ENCODE assay signal across 1 cellular context in the genomic region with DNA sequence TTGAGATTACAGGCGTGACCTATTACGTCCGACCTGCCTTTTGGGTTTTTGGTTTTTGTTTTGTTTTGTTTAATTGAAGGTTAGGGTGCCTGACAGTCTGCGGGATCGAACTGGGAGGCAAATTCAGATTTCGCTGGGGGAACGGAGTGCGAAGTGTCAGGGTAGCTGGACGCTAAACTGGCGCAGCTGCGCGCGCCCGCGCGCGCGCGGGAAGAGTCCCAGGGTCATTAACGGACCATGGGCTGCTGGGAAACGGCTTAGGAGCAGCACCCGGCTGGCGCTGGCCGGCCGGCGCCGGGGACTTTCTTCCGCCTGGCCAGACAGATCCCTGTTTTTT.
TF ChIP-seq lines count a peak whose summit lies in the region.

No MANE protein-coding gene starts in this region.

TF ChIP-seq in HepG2, 621 proteins besides CTCF, POLR2A, EP300 and RAD21 (continued from another document):
- TF ChIP-seq, protein P1, sequence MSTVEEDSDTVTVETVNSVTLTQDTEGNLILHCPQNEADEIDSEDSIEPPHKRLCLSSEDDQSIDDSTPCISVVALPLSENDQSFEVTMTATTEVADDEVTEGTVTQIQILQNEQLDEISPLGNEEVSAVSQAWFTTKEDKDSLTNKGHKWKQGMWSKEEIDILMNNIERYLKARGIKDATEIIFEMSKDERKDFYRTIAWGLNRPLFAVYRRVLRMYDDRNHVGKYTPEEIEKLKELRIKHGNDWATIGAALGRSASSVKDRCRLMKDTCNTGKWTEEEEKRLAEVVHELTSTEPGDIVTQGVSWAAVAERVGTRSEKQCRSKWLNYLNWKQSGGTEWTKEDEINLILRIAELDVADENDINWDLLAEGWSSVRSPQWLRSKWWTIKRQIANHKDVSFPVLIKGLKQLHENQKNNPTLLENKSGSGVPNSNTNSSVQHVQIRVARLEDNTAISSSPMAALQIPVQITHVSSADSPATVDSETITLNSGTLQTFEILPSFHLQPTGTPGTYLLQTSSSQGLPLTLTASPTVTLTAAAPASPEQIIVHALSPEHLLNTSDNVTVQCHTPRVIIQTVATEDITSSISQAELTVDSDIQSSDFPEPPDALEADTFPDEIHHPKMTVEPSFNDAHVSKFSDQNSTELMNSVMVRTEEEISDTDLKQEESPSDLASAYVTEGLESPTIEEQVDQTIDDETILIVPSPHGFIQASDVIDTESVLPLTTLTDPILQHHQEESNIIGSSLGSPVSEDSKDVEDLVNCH (CRISPR knock-in tag; IDR thresholded peaks at IDR 0.05) = no peak
- TF ChIP-seq, protein P2, sequence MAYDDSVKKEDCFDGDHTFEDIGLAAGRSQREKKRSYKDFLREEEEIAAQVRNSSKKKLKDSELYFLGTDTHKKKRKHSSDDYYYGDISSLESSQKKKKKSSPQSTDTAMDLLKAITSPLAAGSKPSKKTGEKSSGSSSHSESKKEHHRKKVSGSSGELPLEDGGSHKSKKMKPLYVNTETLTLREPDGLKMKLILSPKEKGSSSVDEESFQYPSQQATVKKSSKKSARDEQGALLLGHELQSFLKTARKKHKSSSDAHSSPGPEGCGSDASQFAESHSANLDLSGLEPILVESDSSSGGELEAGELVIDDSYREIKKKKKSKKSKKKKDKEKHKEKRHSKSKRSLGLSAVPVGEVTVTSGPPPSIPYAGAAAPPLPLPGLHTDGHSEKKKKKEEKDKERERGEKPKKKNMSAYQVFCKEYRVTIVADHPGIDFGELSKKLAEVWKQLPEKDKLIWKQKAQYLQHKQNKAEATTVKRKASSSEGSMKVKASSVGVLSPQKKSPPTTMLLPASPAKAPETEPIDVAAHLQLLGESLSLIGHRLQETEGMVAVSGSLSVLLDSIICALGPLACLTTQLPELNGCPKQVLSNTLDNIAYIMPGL (CRISPR knock-in tag; IDR thresholded peaks at IDR 0.05; ENCODE audit: borderline replicate concordance in 1 of 2, low read depth in 1 of 2) = 0 out of 4 replicates have a peak, but pooled peaks of 1 of the 2 experiments have one; percentile 61
- TF ChIP-seq MTF2 (CRISPR knock-in tag; IDR thresholded peaks at IDR 0.05; ENCODE audit: borderline replicate concordance) = no peak
- peak; percentile 32; the same call in 1 of the 2 replicates for TF ChIP-seq RARA (CRISPR knock-in tag; IDR thresholded peaks at IDR 0.05)
- TF ChIP-seq ARNT2 (CRISPR knock-in tag; IDR thresholded peaks at IDR 0.05; ENCODE audit: low read depth) = peak; percentile 63; the same call in 1 of the 2 replicates
- peak; percentile 58; the same call in 1 of the 2 replicates for TF ChIP-seq NCOR1 (IDR thresholded peaks at IDR 0.05; ENCODE audit: borderline replicate concordance, low read length)
- TF ChIP-seq, protein P3, sequence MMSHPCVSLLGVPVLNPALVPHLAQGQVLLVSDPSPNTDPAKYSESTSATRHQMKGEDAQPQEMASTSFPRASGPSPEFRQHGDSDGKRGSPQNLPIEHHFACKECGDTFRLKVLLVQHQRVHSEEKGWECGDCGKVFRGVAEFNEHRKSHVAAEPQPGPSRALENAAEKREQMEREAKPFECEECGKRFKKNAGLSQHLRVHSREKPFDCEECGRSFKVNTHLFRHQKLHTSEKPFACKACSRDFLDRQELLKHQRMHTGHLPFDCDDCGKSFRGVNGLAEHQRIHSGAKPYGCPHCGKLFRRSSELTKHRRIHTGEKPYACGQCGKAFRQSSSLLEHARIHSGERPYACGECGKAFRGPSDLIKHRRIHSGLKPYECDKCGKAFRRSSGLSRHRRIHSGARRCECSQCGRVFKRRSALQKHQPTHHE (CRISPR knock-in tag; IDR thresholded peaks at IDR 0.05; ENCODE audit: borderline replicate concordance) = 0 out of 2 replicates have a peak, but pooled peaks have one; percentile 14
- TF ChIP-seq BRCA1 (CRISPR knock-in tag; IDR thresholded peaks at IDR 0.05) = peak; percentile 37; the same call in 1 of the 2 replicates
- TF ChIP-seq, protein P4, sequence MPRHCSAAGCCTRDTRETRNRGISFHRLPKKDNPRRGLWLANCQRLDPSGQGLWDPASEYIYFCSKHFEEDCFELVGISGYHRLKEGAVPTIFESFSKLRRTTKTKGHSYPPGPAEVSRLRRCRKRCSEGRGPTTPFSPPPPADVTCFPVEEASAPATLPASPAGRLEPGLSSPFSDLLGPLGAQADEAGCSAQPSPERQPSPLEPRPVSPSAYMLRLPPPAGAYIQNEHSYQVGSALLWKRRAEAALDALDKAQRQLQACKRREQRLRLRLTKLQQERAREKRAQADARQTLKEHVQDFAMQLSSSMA (CRISPR knock-in tag; IDR thresholded peaks at IDR 0.05) = peak; percentile 40; the same call in 1 of the 2 replicates
- no peak for TF ChIP-seq ZNF562 (CRISPR knock-in tag; IDR thresholded peaks at IDR 0.05; ENCODE audit: borderline replicate concordance)
- TF ChIP-seq ESRRA (CRISPR knock-in tag; IDR thresholded peaks at IDR 0.05; ENCODE audit: low read depth) = no peak
- TF ChIP-seq ZKSCAN1 (IDR thresholded peaks at IDR 0.05; ENCODE audit: low read length) = 0 out of 2 replicates have a peak, but pooled peaks have one; percentile 8
- TF ChIP-seq, protein P5, sequence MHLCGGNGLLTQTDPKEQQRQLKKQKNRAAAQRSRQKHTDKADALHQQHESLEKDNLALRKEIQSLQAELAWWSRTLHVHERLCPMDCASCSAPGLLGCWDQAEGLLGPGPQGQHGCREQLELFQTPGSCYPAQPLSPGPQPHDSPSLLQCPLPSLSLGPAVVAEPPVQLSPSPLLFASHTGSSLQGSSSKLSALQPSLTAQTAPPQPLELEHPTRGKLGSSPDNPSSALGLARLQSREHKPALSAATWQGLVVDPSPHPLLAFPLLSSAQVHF (CRISPR knock-in tag; IDR thresholded peaks at IDR 0.05) = no peak
- TF ChIP-seq ZNF670 (CRISPR knock-in tag; IDR thresholded peaks at IDR 0.05; ENCODE audit: borderline replicate concordance) = 0 out of 2 replicates have a peak, but pooled peaks have one; percentile 11
- TF ChIP-seq ZNF766 (CRISPR knock-in tag; IDR thresholded peaks at IDR 0.05; ENCODE audit: borderline replicate concordance) = peak; percentile 75; the same call in 1 of the 2 replicates
- TF ChIP-seq ZMYM2 (CRISPR knock-in tag; IDR thresholded peaks at IDR 0.05) = peak; percentile 82
- peak; percentile 87 for TF ChIP-seq ZFX (CRISPR knock-in tag; IDR thresholded peaks at IDR 0.05; ENCODE audit: low read depth)
- TF ChIP-seq, protein P6, sequence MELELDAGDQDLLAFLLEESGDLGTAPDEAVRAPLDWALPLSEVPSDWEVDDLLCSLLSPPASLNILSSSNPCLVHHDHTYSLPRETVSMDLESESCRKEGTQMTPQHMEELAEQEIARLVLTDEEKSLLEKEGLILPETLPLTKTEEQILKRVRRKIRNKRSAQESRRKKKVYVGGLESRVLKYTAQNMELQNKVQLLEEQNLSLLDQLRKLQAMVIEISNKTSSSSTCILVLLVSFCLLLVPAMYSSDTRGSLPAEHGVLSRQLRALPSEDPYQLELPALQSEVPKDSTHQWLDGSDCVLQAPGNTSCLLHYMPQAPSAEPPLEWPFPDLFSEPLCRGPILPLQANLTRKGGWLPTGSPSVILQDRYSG (CRISPR knock-in tag; IDR thresholded peaks at IDR 0.05) = peak; percentile 65; the same call in 1 of the 2 replicates
- TF ChIP-seq, protein P7, sequence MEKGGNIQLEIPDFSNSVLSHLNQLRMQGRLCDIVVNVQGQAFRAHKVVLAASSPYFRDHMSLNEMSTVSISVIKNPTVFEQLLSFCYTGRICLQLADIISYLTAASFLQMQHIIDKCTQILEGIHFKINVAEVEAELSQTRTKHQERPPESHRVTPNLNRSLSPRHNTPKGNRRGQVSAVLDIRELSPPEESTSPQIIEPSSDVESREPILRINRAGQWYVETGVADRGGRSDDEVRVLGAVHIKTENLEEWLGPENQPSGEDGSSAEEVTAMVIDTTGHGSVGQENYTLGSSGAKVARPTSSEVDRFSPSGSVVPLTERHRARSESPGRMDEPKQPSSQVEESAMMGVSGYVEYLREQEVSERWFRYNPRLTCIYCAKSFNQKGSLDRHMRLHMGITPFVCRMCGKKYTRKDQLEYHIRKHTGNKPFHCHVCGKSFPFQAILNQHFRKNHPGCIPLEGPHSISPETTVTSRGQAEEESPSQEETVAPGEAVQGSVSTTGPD (CRISPR knock-in tag; IDR thresholded peaks at IDR 0.05) = 0 out of 2 replicates have a peak, but pooled peaks have one; percentile 33
- no peak for TF ChIP-seq ZFP36 (IDR thresholded peaks at IDR 0.05; ENCODE audit: borderline replicate concordance, low read depth, low read length, partially characterized antibody)
- 0 out of 2 replicates have a peak, but pooled peaks have one; percentile 23 for TF ChIP-seq BRD4 (CRISPR knock-in tag; IDR thresholded peaks at IDR 0.05)
- peak; percentile 80; the same call in 1 of the 2 replicates for TF ChIP-seq ZC3H13 (CRISPR knock-in tag; IDR thresholded peaks at IDR 0.05)
- TF ChIP-seq, protein P8, sequence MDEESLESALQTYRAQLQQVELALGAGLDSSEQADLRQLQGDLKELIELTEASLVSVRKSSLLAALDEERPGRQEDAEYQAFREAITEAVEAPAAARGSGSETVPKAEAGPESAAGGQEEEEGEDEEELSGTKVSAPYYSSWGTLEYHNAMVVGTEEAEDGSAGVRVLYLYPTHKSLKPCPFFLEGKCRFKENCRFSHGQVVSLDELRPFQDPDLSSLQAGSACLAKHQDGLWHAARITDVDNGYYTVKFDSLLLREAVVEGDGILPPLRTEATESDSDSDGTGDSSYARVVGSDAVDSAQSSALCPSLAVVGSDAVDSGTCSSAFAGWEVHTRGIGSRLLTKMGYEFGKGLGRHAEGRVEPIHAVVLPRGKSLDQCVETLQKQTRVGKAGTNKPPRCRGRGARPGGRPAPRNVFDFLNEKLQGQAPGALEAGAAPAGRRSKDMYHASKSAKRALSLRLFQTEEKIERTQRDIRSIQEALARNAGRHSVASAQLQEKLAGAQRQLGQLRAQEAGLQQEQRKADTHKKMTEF (CRISPR knock-in tag; IDR thresholded peaks at IDR 0.05) = peak; percentile 71
- TF ChIP-seq HNF4A (CRISPR knock-in tag; IDR thresholded peaks at IDR 0.05) = peak; percentile 67
- TF ChIP-seq NR2F6 (IDR thresholded peaks at IDR 0.05) = 0 out of 2 replicates have a peak, but pooled peaks have one; percentile 37
- peak; percentile 64 for TF ChIP-seq NR2F6 (CRISPR knock-in tag; IDR thresholded peaks at IDR 0.05)
- 0 out of 2 replicates have a peak, but pooled peaks have one; percentile 7 for TF ChIP-seq SAFB2 (CRISPR knock-in tag; IDR thresholded peaks at IDR 0.05; ENCODE audit: borderline replicate concordance, low read depth)
